ENCODE assay signal across 23 cellular contexts in genomic region chr1:18485227-18485626, GRCh38. TPM values are rescaled to one million over a fixed set of nuclear protein-coding genes. Genes with fewer than 3 reads are reported as not detected.
"Had no signal": no experiment of that assay in that cellular context is flagged by ENCODE, and none has a peak within 500 bp of the region (broad histone marks: within the 10 kb centered on the region; RNA-seq: fewer than 3 reads in every experiment).

No MANE protein-coding gene starts in this region.

- H3K4me1 Mint-ChIP-seq: immature natural killer cell had no signal

- H3K4me1 ChIP-seq: gastroesophageal sphincter, testis had no signal

- H3K4me3 ChIP-seq: esophagus squamous epithelium, gastroesophageal sphincter, lung, mucosa of descending colon, testis, tibial nerve had no signal

- H3K4me3 Mint-ChIP-seq: dendritic cell treated with granulocyte-macrophage colony-stimulating factor and Interleukin-4, amounts not matched to agents 40 ng/mL and 50 ng/mL, for 4 days; effector memory CD8-positive, alpha-beta T cell; immature natural killer cell; naive thymus-derived CD8-positive, alpha-beta T cell had no signal

- H3K27ac Mint-ChIP-seq: dendritic cell treated with granulocyte-macrophage colony-stimulating factor and Interleukin-4, amounts not matched to agents 40 ng/mL and 50 ng/mL, for 4 days; effector memory CD8-positive, alpha-beta T cell; immature natural killer cell; naive thymus-derived CD8-positive, alpha-beta T cell had no signal

- H3K9me3 ChIP-seq: esophagus squamous epithelium, mucosa of descending colon, neutrophil, testis had no signal

- H3K27ac ChIP-seq: esophagus squamous epithelium, gastroesophageal sphincter, neutrophil, testis, tibial nerve had no signal

- H3K36me3 ChIP-seq: esophagus squamous epithelium, gastroesophageal sphincter, neutrophil, tibial nerve had no signal

- H3K27me3 ChIP-seq: testis, tibial nerve had no signal

- ATAC-seq: effector memory CD8-positive, alpha-beta T cell; gastroesophageal sphincter; left cardiac atrium; left ventricle myocardium superior; mucosa of descending colon; naive thymus-derived CD8-positive, alpha-beta T cell; sciatic nerve had no signal

- FAIRE-seq: colon, kidney had no signal

- DNase-seq: cerebellar nuclear complex; effector memory CD8-positive, alpha-beta T cell; esophagus squamous epithelium; foreskin fibroblast; immature natural killer cell; kidney; left cardiac atrium; left ventricle myocardium superior; mucosa of descending colon; naive thymus-derived CD8-positive, alpha-beta T cell; stimulated activated CD4-positive, alpha-beta T cell treated with anti-CD3 and anti-CD28 coated beads, Interleukin-12 subunit alpha, Interleukin-12 subunit beta, amount 100 ng/mL, for 4 hours; stimulated activated naive CD4-positive, alpha-beta T cell; testis had no signal

- H3K9me3 Mint-ChIP-seq: dendritic cell treated with granulocyte-macrophage colony-stimulating factor and Interleukin-4, amounts not matched to agents 40 ng/mL and 50 ng/mL, for 4 days; effector memory CD8-positive, alpha-beta T cell; immature natural killer cell had no signal

RNA-seq across cellular contexts. Expression of gene KLHDC7A, which starts 4.5 kb away (rescaled TPM):
- total RNA-seq: left ventricle myocardium superior; naive thymus-derived CD8-positive, alpha-beta T cell; osteoblast; pulmonary artery endothelial cell; sciatic nerve; skeletal muscle tissue had no signal
- polyA plus RNA-seq: immature natural killer cell; naive thymus-derived CD8-positive, alpha-beta T cell had no signal
